In genomic region chr13:50082426-50083283, GRCh38 we compare ENCODE assay signal across 1 cellular context.
TF ChIP-seq lines count a peak whose summit lies in the region.

No MANE protein-coding gene starts in this region.

TF ChIP-seq in HepG2, 621 proteins besides CTCF, POLR2A, EP300 and RAD21 (continued from another document):
- TF ChIP-seq ZBTB42 (CRISPR knock-in tag; IDR thresholded peaks at IDR 0.05) = no peak
- TF ChIP-seq ZNF556 (CRISPR knock-in tag; IDR thresholded peaks at IDR 0.05; ENCODE audit: borderline replicate concordance) = no peak
- no peak for TF ChIP-seq HNF4A (CRISPR knock-in tag; IDR thresholded peaks at IDR 0.05)
- no peak for TF ChIP-seq ISX (CRISPR knock-in tag; conservative IDR thresholded peaks at IDR 0.05)
- TF ChIP-seq ZFP36L2 (CRISPR knock-in tag; IDR thresholded peaks at IDR 0.05) = no peak
- TF ChIP-seq ZSCAN30 (CRISPR knock-in tag; IDR thresholded peaks at IDR 0.05) = no peak
- peak; percentile 46; the same call in 1 of the 2 replicates for TF ChIP-seq MYPOP (CRISPR knock-in tag; IDR thresholded peaks at IDR 0.05)
- no peak for TF ChIP-seq ZNF572 (CRISPR knock-in tag; IDR thresholded peaks at IDR 0.05)
- TF ChIP-seq PHF21A (CRISPR knock-in tag; IDR thresholded peaks at IDR 0.05) = peak; percentile 40; the same call in 1 of the 2 replicates
- peak; percentile 63 for TF ChIP-seq IRF2 (CRISPR knock-in tag; IDR thresholded peaks at IDR 0.05)
- peak; percentile 2; the same call in 1 of the 2 replicates for TF ChIP-seq STAG1 (CRISPR knock-in tag; IDR thresholded peaks at IDR 0.05)
- TF ChIP-seq ELF3 (CRISPR knock-in tag; IDR thresholded peaks at IDR 0.05) = peak; percentile 42; the same call in 1 of the 2 replicates
- TF ChIP-seq, protein P1, sequence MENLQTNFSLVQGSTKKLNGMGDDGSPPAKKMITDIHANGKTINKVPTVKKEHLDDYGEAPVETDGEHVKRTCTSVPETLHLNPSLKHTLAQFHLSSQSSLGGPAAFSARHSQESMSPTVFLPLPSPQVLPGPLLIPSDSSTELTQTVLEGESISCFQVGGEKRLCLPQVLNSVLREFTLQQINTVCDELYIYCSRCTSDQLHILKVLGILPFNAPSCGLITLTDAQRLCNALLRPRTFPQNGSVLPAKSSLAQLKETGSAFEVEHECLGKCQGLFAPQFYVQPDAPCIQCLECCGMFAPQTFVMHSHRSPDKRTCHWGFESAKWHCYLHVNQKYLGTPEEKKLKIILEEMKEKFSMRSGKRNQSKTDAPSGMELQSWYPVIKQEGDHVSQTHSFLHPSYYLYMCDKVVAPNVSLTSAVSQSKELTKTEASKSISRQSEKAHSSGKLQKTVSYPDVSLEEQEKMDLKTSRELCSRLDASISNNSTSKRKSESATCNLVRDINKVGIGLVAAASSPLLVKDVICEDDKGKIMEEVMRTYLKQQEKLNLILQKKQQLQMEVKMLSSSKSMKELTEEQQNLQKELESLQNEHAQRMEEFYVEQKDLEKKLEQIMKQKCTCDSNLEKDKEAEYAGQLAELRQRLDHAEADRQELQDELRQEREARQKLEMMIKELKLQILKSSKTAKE (CRISPR knock-in tag; IDR thresholded peaks at IDR 0.05; ENCODE audit: borderline replicate concordance) = no peak
- TF ChIP-seq SP140L (CRISPR knock-in tag; IDR thresholded peaks at IDR 0.05; ENCODE audit: borderline replicate concordance) = no peak
- no peak for TF ChIP-seq FOXP1 (IDR thresholded peaks at IDR 0.05)
- TF ChIP-seq FOXP1 (CRISPR knock-in tag; IDR thresholded peaks at IDR 0.05) = 0 out of 2 replicates have a peak, but pooled peaks have one; percentile 24
- TF ChIP-seq MTF1 (CRISPR knock-in tag; IDR thresholded peaks at IDR 0.05) = no peak
- no peak for TF ChIP-seq DDIT3 (CRISPR knock-in tag; IDR thresholded peaks at IDR 0.05)
- TF ChIP-seq ZNF510 (CRISPR knock-in tag; IDR thresholded peaks at IDR 0.05; ENCODE audit: low read depth) = no peak
- TF ChIP-seq CEBPB (IDR thresholded peaks at IDR 0.05; ENCODE audit: borderline replicate concordance, low read depth, low read length) = peak; percentile 82
- TF ChIP-seq ZNF768 (CRISPR knock-in tag; IDR thresholded peaks at IDR 0.05) = peak; percentile 75
- peak; percentile 76; the same call in 1 of the 2 replicates for TF ChIP-seq CCDC6 (CRISPR knock-in tag; IDR thresholded peaks at IDR 0.05)
- no peak for TF ChIP-seq KLF6 (CRISPR knock-in tag; IDR thresholded peaks at IDR 0.05)
- peak; percentile 43; the same call in 1 of the 2 replicates for TF ChIP-seq MEIS2 (CRISPR knock-in tag; IDR thresholded peaks at IDR 0.05)
- no peak for TF ChIP-seq PREB (CRISPR knock-in tag; IDR thresholded peaks at IDR 0.05)
- TF ChIP-seq, protein P2, sequence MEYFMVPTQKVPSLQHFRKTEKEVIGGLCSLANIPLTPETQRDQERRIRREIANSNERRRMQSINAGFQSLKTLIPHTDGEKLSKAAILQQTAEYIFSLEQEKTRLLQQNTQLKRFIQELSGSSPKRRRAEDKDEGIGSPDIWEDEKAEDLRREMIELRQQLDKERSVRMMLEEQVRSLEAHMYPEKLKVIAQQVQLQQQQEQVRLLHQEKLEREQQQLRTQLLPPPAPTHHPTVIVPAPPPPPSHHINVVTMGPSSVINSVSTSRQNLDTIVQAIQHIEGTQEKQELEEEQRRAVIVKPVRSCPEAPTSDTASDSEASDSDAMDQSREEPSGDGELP (IDR thresholded peaks at IDR 0.05; ENCODE audit: borderline replicate concordance, low read depth) = no peak
